ENCODE assay signal across 16 cellular contexts in the genomic region with DNA sequence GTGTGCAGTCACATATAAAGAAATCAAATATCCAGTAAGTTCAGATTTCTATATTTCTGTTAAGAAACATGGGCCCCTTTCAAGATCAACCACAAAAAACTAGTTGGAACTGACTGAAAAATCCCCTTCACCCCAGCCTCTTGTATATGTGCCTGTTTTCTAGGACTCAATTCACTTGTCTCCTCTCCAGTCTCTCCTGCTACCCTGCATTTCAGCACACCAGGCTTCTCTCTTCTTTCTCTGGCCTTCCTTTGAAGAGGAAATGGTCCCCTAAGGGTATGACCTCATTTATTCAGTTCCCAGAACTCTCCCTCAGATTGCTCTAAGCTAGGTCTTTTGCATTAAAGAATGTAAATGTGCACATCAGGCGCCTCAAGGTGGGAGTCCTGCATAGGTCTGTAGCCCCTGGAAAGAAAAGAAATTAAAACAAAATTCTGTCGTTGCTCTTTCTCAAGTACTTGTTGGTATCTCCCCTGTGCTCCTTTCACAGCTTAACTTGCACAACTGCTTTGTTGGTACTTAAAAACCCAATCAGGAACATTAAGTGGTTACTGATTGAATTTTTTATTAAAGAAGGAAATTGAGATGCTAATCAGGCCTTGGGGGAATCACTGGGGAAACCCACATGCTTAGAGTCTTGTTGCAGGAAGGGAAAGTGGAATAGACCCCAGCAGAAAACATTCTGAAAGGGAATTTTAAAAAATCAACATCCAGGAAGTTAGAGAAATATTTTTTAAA.
DNase-seq lines count a peak whose midpoint lies in the region; ATAC-seq and TF ChIP-seq lines count a peak whose summit lies in the region.
"Had no signal": no experiment of that assay in that cellular context is flagged by ENCODE, and none has a peak within 500 bp of the region (broad histone marks: within the 10 kb centered on the region; RNA-seq: fewer than 3 reads in every experiment).

No MANE protein-coding gene starts in this region.

- no peaks in the 10 kb centered on the region for H3K27me3 Mint-ChIP-seq in nephron (ENCODE audit: low read depth)
- H3K27me3 Mint-ChIP-seq in T-helper 2 cell treated with Interferon-gamma antibody and Interleukin-4, amounts not matched to agents 5 μg/mL and 100 μg/mL, for 36 hours (ENCODE audit: low read depth): peaks cover 13% of the 10 kb centered on the region

- peak overlapping the region; percentile 49 for H3K4me3 ChIP-seq in SK-N-MC
- no peak overlapping the region for H3K4me3 ChIP-seq in BE2C (ENCODE audit: low read depth, low read length)
- H3K4me3 ChIP-seq: gastrocnemius medialis had no signal

- no peaks in the 10 kb centered on the region for H3K9me3 Mint-ChIP-seq in nephron
- no peaks in the 10 kb centered on the region for H3K9me3 Mint-ChIP-seq in T-helper 2 cell treated with Interferon-gamma antibody and Interleukin-4, amounts not matched to agents 5 μg/mL and 100 μg/mL, for 36 hours
- H3K9me3 Mint-ChIP-seq: activated CD4-positive, alpha-beta T cell treated with anti-CD3 and anti-CD28 coated beads, Interleukin-2, amount 10 ng/mL, durations not matched to agents 24 days and 14 days; CD14-positive monocyte had no signal

- peaks cover 61% of the 10 kb centered on the region for H3K4me1 Mint-ChIP-seq in nephron
- H3K4me1 Mint-ChIP-seq in T-helper 2 cell treated with Interferon-gamma antibody and Interleukin-4, amounts not matched to agents 5 μg/mL and 100 μg/mL, for 36 hours (ENCODE audit: low read depth): peaks cover 14% of the 10 kb centered on the region
- H3K4me1 Mint-ChIP-seq: CD14-positive monocyte had no signal

- H3K36me3 ChIP-seq in SK-N-MC (ENCODE audit: insufficient read depth, low read length): no peaks in the 10 kb centered on the region
- no peaks in the 10 kb centered on the region for H3K36me3 ChIP-seq in BE2C
- H3K36me3 ChIP-seq: gastrocnemius medialis, neutrophil had no signal

- H3K27ac ChIP-seq in SK-N-MC: peak overlapping the region; percentile 47; the same call in 1 of the 2 replicates
- H3K27ac ChIP-seq: gastrocnemius medialis, neutrophil had no signal

- H3K9ac ChIP-seq in SK-N-MC (ENCODE audit: insufficient read length): no peak overlapping the region

- ATAC-seq in GM18858 (IDR thresholded peaks at IDR 0.05; ENCODE audit: unreplicated experiment) (peak; percentile 51), GM21786 (IDR thresholded peaks at IDR 0.05; ENCODE audit: unreplicated experiment) (peak; percentile 63)
- ATAC-seq: gastrocnemius medialis had no signal

- H3K4me1 ChIP-seq in BE2C: peaks cover 2% of the 10 kb centered on the region

- no peaks in the 10 kb centered on the region for H3K9me3 ChIP-seq in SK-N-MC (ENCODE audit: low read depth, low read length)
- H3K9me3 ChIP-seq in BE2C: no peaks in the 10 kb centered on the region
- H3K9me3 ChIP-seq: gastrocnemius medialis, neutrophil had no signal

- no peak for TF ChIP-seq CTCF in nephron (IDR thresholded peaks at IDR 0.05; ENCODE audit: unreplicated experiment in 3 of 3)
- TF ChIP-seq CTCF in BE2C (IDR thresholded peaks at IDR 0.05; ENCODE audit: low read depth, low read length): no peak

- DNase-seq in SK-N-MC (ENCODE audit: low read depth, low spot score) (peak; percentile 60), BE2C (no peak), SW480 (ENCODE audit: low spot score) (no peak), RPMI8226 (no peak)
- no peak for DNase-seq in T-helper 2 cell treated with Interferon-gamma antibody and Interleukin-4, amounts not matched to agents 5 μg/mL and 100 μg/mL, for 36 hours (ENCODE audit: low spot score)
- DNase-seq: activated CD4-positive, alpha-beta T cell treated with anti-CD3 and anti-CD28 coated beads, Interleukin-2, amount 10 ng/mL, durations not matched to agents 24 days and 14 days; EL; gastrocnemius medialis; GOT3; NCI-H1417 treated with DMSO at 0.1 percent for 48 hours; NCI-H748 treated with DMSO at 0.1 percent for 48 hours had no signal

- no peaks in the 10 kb centered on the region for H3K36me3 Mint-ChIP-seq in nephron (ENCODE audit: low read depth)
- H3K36me3 Mint-ChIP-seq in T-helper 2 cell treated with Interferon-gamma antibody and Interleukin-4, amounts not matched to agents 5 μg/mL and 100 μg/mL, for 36 hours (ENCODE audit: low read depth): no peaks in the 10 kb centered on the region
- H3K36me3 Mint-ChIP-seq: CD14-positive monocyte had no signal

- no peaks in the 10 kb centered on the region for H3K27me3 ChIP-seq in BE2C
- H3K27me3 ChIP-seq: gastrocnemius medialis had no signal

- peak overlapping the region; percentile 85 to 95 (median 89) for H3K27ac Mint-ChIP-seq in nephron
- H3K27ac Mint-ChIP-seq in T-helper 2 cell treated with Interferon-gamma antibody and Interleukin-4, amounts not matched to agents 5 μg/mL and 100 μg/mL, for 36 hours: no peak overlapping the region
- H3K27ac Mint-ChIP-seq: activated CD4-positive, alpha-beta T cell treated with anti-CD3 and anti-CD28 coated beads, Interleukin-2, amount 10 ng/mL, durations not matched to agents 24 days and 14 days; CD14-positive monocyte had no signal

- H3K4me3 Mint-ChIP-seq in nephron: peak overlapping the region in 1 of 3 experiments; percentile 11
- H3K4me3 Mint-ChIP-seq in T-helper 2 cell treated with Interferon-gamma antibody and Interleukin-4, amounts not matched to agents 5 μg/mL and 100 μg/mL, for 36 hours: no peak overlapping the region
- H3K4me3 Mint-ChIP-seq: activated CD4-positive, alpha-beta T cell treated with anti-CD3 and anti-CD28 coated beads, Interleukin-2, amount 10 ng/mL, durations not matched to agents 24 days and 14 days; CD14-positive monocyte had no signal
